ENCODE assay signal across 17 cellular contexts in genomic region chr12:110340706-110341105, GRCh38. TPM values are rescaled to one million over a fixed set of nuclear protein-coding genes. Genes with fewer than 3 reads are reported as not detected.
DNase-seq lines count a peak whose midpoint lies in the region; ATAC-seq and TF ChIP-seq lines count a peak whose summit lies in the region.
"Had no signal": no experiment of that assay in that cellular context is flagged by ENCODE, and none has a peak within 500 bp of the region (broad histone marks: within the 10 kb centered on the region; RNA-seq: fewer than 3 reads in every experiment).

No MANE protein-coding gene starts in this region.

- no peak overlapping the region for H3K14ac ChIP-seq in neuronal stem cell (ENCODE audit: low read length)

- no peak for TF ChIP-seq CTCF in colonic mucosa (IDR thresholded peaks at IDR 0.05)

- no peak for ATAC-seq in HG03159 (IDR thresholded peaks at IDR 0.05; ENCODE audit: unreplicated experiment)
- no peak for ATAC-seq in stimulated activated naive B cell treated with anti-CD40 and anti-IgM and Interleukin-4, amounts not matched to agents 10 μg/mL and 1 μg/mL and 100 μg/mL, for 72 hours (replicated peaks)
- ATAC-seq: Panc1; stimulated activated memory B cell treated with anti-CD40 and anti-IgM and Interleukin-4, amounts not matched to agents 10 μg/mL and 1 μg/mL and 100 μg/mL, for 72 hours had no signal

- H4K8ac ChIP-seq in neuronal stem cell (ENCODE audit: low read depth, low read length), result no peak overlapping the region

- H3K36me3 ChIP-seq in neuronal stem cell (replicated peaks in 1 of 2; ENCODE audit: control insufficient read depth in 2 of 2, insufficient read depth in 2 of 2, low read length in 2 of 2) (peaks cover 69 to 100% of the 10 kb centered on the region in 2 donors), colonic mucosa (peaks cover 64% of the 10 kb centered on the region)

- H3K27ac Mint-ChIP-seq in activated CD4-positive, alpha-beta memory T cell treated with anti-CD3 and anti-CD28 coated beads, Interleukin-2, amount 10 ng/mL, durations not matched to agents 7 days and 5 days, result peak overlapping the region; percentile 38
- H3K27ac Mint-ChIP-seq in activated CD4-positive, alpha-beta memory T cell treated with anti-CD3 and anti-CD28 coated beads for 36 hours, result no peak overlapping the region
- no peak overlapping the region for H3K27ac Mint-ChIP-seq in stimulated activated naive B cell treated with anti-CD40 and anti-IgM and Interleukin-4, amounts not matched to agents 10 μg/mL and 1 μg/mL and 100 μg/mL, for 72 hours
- H3K27ac Mint-ChIP-seq: CD4-positive, CD25-positive, alpha-beta regulatory T cell; stimulated activated memory B cell treated with anti-CD40 and anti-IgM and Interleukin-4, amounts not matched to agents 10 μg/mL and 1 μg/mL and 100 μg/mL, for 72 hours had no signal

- H3K18ac ChIP-seq in neuronal stem cell (ENCODE audit: low read length), result no peak overlapping the region

- H3K9me3 ChIP-seq in neuronal stem cell (replicated peaks in 1 of 2; ENCODE audit: control insufficient read depth in 2 of 2, insufficient read depth in 1 of 2, low read depth in 1 of 2, low read length in 2 of 2) (no peaks in the 10 kb centered on the region), colonic mucosa (no peaks in the 10 kb centered on the region)
- H3K9me3 ChIP-seq: ascending aorta, transverse colon had no signal

- intact Hi-C loops in activated CD4-positive, alpha-beta memory T cell treated with anti-CD3 and anti-CD28 coated beads for 36 hours (cut with micrococcal nuclease), result no loop called here
- intact Hi-C loops in colonic mucosa (cut with DNase I), result no loop called here

- H3K4ac ChIP-seq in neuronal stem cell (ENCODE audit: low read length), result no peak overlapping the region

- H3K9ac ChIP-seq in neuronal stem cell (ENCODE audit: low read depth, low read length, poor library complexity) (peak overlapping the region; percentile 5), colonic mucosa (ENCODE audit: low read depth in 2 of 2, low read length in 2 of 2) (no peak overlapping the region)

- H2AFZ ChIP-seq in neuronal stem cell (ENCODE audit: low read length), result no peak overlapping the region

- H2AK5ac ChIP-seq in neuronal stem cell (ENCODE audit: low read depth, low read length), result no peak overlapping the region

- H3K27me3 ChIP-seq in neuronal stem cell (ENCODE audit: control insufficient read depth in 3 of 3, insufficient read depth in 3 of 3, low read depth in 1 of 3, low read length in 3 of 3) (no peaks in the 10 kb centered on the region), colonic mucosa (no peaks in the 10 kb centered on the region)
- H3K27me3 ChIP-seq: ascending aorta, dorsolateral prefrontal cortex, transverse colon had no signal

- no peak overlapping the region for H3K4me3 ChIP-seq in neuronal stem cell (ENCODE audit: low read length in 2 of 2)
- H3K4me3 ChIP-seq in colonic mucosa, result no peak overlapping the region
- H3K4me3 ChIP-seq: ascending aorta, dorsolateral prefrontal cortex, transverse colon had no signal

- H3K27me3 Mint-ChIP-seq in activated CD4-positive, alpha-beta memory T cell treated with anti-CD3 and anti-CD28 coated beads, Interleukin-2, amount 10 ng/mL, durations not matched to agents 7 days and 5 days, result no peaks in the 10 kb centered on the region
- H3K27me3 Mint-ChIP-seq in activated CD4-positive, alpha-beta memory T cell treated with anti-CD3 and anti-CD28 coated beads for 36 hours, result no peaks in the 10 kb centered on the region
- H3K27me3 Mint-ChIP-seq in stimulated activated naive B cell treated with anti-CD40 and anti-IgM and Interleukin-4, amounts not matched to agents 10 μg/mL and 1 μg/mL and 100 μg/mL, for 72 hours, result no peaks in the 10 kb centered on the region
- H3K27me3 Mint-ChIP-seq: CD4-positive, CD25-positive, alpha-beta regulatory T cell; stimulated activated memory B cell treated with anti-CD40 and anti-IgM and Interleukin-4, amounts not matched to agents 10 μg/mL and 1 μg/mL and 100 μg/mL, for 72 hours had no signal

- H2BK15ac ChIP-seq in neuronal stem cell (ENCODE audit: low read length), result no peak overlapping the region

- no peak overlapping the region for H4K91ac ChIP-seq in neuronal stem cell (ENCODE audit: low read depth, low read length, poor library complexity)

- no peaks in the 10 kb centered on the region for H3K9me3 Mint-ChIP-seq in activated CD4-positive, alpha-beta memory T cell treated with anti-CD3 and anti-CD28 coated beads, Interleukin-2, amount 10 ng/mL, durations not matched to agents 7 days and 5 days
- H3K9me3 Mint-ChIP-seq in activated CD4-positive, alpha-beta memory T cell treated with anti-CD3 and anti-CD28 coated beads for 36 hours, result no peaks in the 10 kb centered on the region
- H3K9me3 Mint-ChIP-seq in stimulated activated naive B cell treated with anti-CD40 and anti-IgM and Interleukin-4, amounts not matched to agents 10 μg/mL and 1 μg/mL and 100 μg/mL, for 72 hours, result no peaks in the 10 kb centered on the region
- H3K9me3 Mint-ChIP-seq: CD4-positive, CD25-positive, alpha-beta regulatory T cell; stimulated activated memory B cell treated with anti-CD40 and anti-IgM and Interleukin-4, amounts not matched to agents 10 μg/mL and 1 μg/mL and 100 μg/mL, for 72 hours had no signal

- no peak for DNase-seq in activated CD4-positive, alpha-beta memory T cell treated with anti-CD3 and anti-CD28 coated beads, Interleukin-2, amount 10 ng/mL, durations not matched to agents 7 days and 5 days
- DNase-seq in activated CD4-positive, alpha-beta memory T cell treated with anti-CD3 and anti-CD28 coated beads for 36 hours, result no peak
- DNase-seq in HPDE6-E6E7 (ENCODE audit: extremely low spot score) (peak; percentile 72), cerebellum (ENCODE audit: low spot score) (peak; percentile 73), neuronal stem cell (ENCODE audit: low spot score) (no peak), colonic mucosa (no peak)
- DNase-seq in stimulated activated naive B cell treated with anti-CD40 and anti-IgM and Interleukin-4, amounts not matched to agents 10 μg/mL and 1 μg/mL and 100 μg/mL, for 72 hours, result no peak
- DNase-seq: CD4-positive, CD25-positive, alpha-beta regulatory T cell; NCI-H69; stimulated activated CD4-positive, alpha-beta T cell treated with anti-CD3 and anti-CD28 coated beads, Interleukin-12 subunit alpha, Interleukin-12 subunit beta, amount 100 ng/mL, for 4 hours; SW 1271; transverse colon had no signal

- peak overlapping the region; percentile 31 for H2BK5ac ChIP-seq in neuronal stem cell (ENCODE audit: low read length)

- CTCF ChIA-PET in activated CD4-positive, alpha-beta memory T cell treated with anti-CD3 and anti-CD28 coated beads, Interleukin-2, amount 10 ng/mL, durations not matched to agents 7 days and 5 days (lab: Charles Lee), result interaction anchor here (0.7 kb wide), 1 partner anchor 1315 kb away, joined by 4 read pairs; no protein-coding TSS in a partner anchor
- CTCF ChIA-PET in activated CD4-positive, alpha-beta memory T cell treated with anti-CD3 and anti-CD28 coated beads for 36 hours (lab: Charles Lee), result interaction anchor here (1.3 kb wide), 1 partner anchor 91 kb away, joined by 8 read pairs; no protein-coding TSS in a partner anchor

- H3K79me1 ChIP-seq in neuronal stem cell (ENCODE audit: low read depth, low read length), result no peaks in the 10 kb centered on the region

- H3K4me2 ChIP-seq in neuronal stem cell (ENCODE audit: insufficient read depth, low read length, poor library complexity, severe bottlenecking), result no peak overlapping the region

- H3K4me1 ChIP-seq in neuronal stem cell (ENCODE audit: control insufficient read depth in 2 of 2, insufficient read depth in 1 of 2, low read depth in 1 of 2, low read length in 2 of 2) (no peaks in the 10 kb centered on the region), colonic mucosa (no peaks in the 10 kb centered on the region)
- H3K4me1 ChIP-seq: ascending aorta had no signal

- no peak overlapping the region for H3K23ac ChIP-seq in neuronal stem cell (ENCODE audit: low read depth, low read length, poor library complexity)

- H3K4me3 Mint-ChIP-seq in activated CD4-positive, alpha-beta memory T cell treated with anti-CD3 and anti-CD28 coated beads, Interleukin-2, amount 10 ng/mL, durations not matched to agents 7 days and 5 days, result no peak overlapping the region
- no peak overlapping the region for H3K4me3 Mint-ChIP-seq in activated CD4-positive, alpha-beta memory T cell treated with anti-CD3 and anti-CD28 coated beads for 36 hours
- H3K4me3 Mint-ChIP-seq in stimulated activated naive B cell treated with anti-CD40 and anti-IgM and Interleukin-4, amounts not matched to agents 10 μg/mL and 1 μg/mL and 100 μg/mL, for 72 hours, result no peak overlapping the region
- H3K4me3 Mint-ChIP-seq: CD4-positive, CD25-positive, alpha-beta regulatory T cell; stimulated activated memory B cell treated with anti-CD40 and anti-IgM and Interleukin-4, amounts not matched to agents 10 μg/mL and 1 μg/mL and 100 μg/mL, for 72 hours had no signal

- peaks cover 86% of the 10 kb centered on the region for H3K36me3 Mint-ChIP-seq in activated CD4-positive, alpha-beta memory T cell treated with anti-CD3 and anti-CD28 coated beads, Interleukin-2, amount 10 ng/mL, durations not matched to agents 7 days and 5 days (ENCODE audit: low read depth)
- H3K36me3 Mint-ChIP-seq in activated CD4-positive, alpha-beta memory T cell treated with anti-CD3 and anti-CD28 coated beads for 36 hours, result peaks cover 71% of the 10 kb centered on the region
- H3K36me3 Mint-ChIP-seq in stimulated activated naive B cell treated with anti-CD40 and anti-IgM and Interleukin-4, amounts not matched to agents 10 μg/mL and 1 μg/mL and 100 μg/mL, for 72 hours, result peaks cover 61 to 73% of the 10 kb centered on the region in 2 donors

- H3K27ac ChIP-seq in neuronal stem cell (replicated peaks; ENCODE audit: low read length) (no peak overlapping the region), colonic mucosa (no peak overlapping the region)
- H3K27ac ChIP-seq: ascending aorta had no signal

- H2BK12ac ChIP-seq in neuronal stem cell (ENCODE audit: low read length), result no peak overlapping the region

- no peak overlapping the region for H2BK120ac ChIP-seq in neuronal stem cell (ENCODE audit: low read depth, low read length)

- POLR2A ChIA-PET in activated CD4-positive, alpha-beta memory T cell treated with anti-CD3 and anti-CD28 coated beads, Interleukin-2, amount 10 ng/mL, durations not matched to agents 7 days and 5 days (lab: Charles Lee), result interaction anchor here (1.2 kb wide), 3 partner anchors 12 to 60 kb away, joined by 3 read pairs; partner anchors contain the start of gene ATP2A2
- POLR2A ChIA-PET in activated CD4-positive, alpha-beta memory T cell treated with anti-CD3 and anti-CD28 coated beads for 36 hours (lab: Charles Lee), result interaction anchor here (0.5 kb wide), 1 partner anchor 92 kb away, joined by 3 read pairs; no protein-coding TSS in a partner anchor

- H3K4me1 Mint-ChIP-seq in activated CD4-positive, alpha-beta memory T cell treated with anti-CD3 and anti-CD28 coated beads, Interleukin-2, amount 10 ng/mL, durations not matched to agents 7 days and 5 days, result no peaks in the 10 kb centered on the region
- no peaks in the 10 kb centered on the region for H3K4me1 Mint-ChIP-seq in activated CD4-positive, alpha-beta memory T cell treated with anti-CD3 and anti-CD28 coated beads for 36 hours (ENCODE audit: low read depth)
- peaks cover 29 to 41% of the 10 kb centered on the region in 2 donors for H3K4me1 Mint-ChIP-seq in stimulated activated naive B cell treated with anti-CD40 and anti-IgM and Interleukin-4, amounts not matched to agents 10 μg/mL and 1 μg/mL and 100 μg/mL, for 72 hours

- no CpG with 5 or more reads among the region's 18 CpGs for WGBS in neuronal stem cell (ENCODE audit: extremely low coverage in 2 of 2, insufficient read length in 2 of 2, insufficient replicate concordance in 1 of 2), 2 donors

RNA-seq across cellular contexts. Expression of gene ATP2A2, which starts 59.7 kb away (rescaled TPM):
- total RNA-seq in activated CD4-positive, alpha-beta memory T cell treated with anti-CD3 and anti-CD28 coated beads, Interleukin-2, amount 10 ng/mL, durations not matched to agents 7 days and 5 days, result 100 to 1,000 TPM; 142 TPM
- total RNA-seq in activated CD4-positive, alpha-beta memory T cell treated with anti-CD3 and anti-CD28 coated beads for 36 hours, result 100 to 1,000 TPM; 144 to 152 TPM
- total RNA-seq in cerebellum (156 TPM), colonic mucosa (100 to 1,000 TPM; 248 to 311 TPM)
- polyA plus RNA-seq in neuronal stem cell (2013, experiment 1 of 2), result 80.3 TPM
- 78.6 TPM for polyA plus RNA-seq in neuronal stem cell (2013, experiment 2 of 2)

Comparison
In these comparisons a context has a peak if more than half of its experiments do, and no peak if none do; other contexts are left out.
1. DNase-seq: peak in HPDE6-E6E7 (single experiment) and cerebellum (single experiment); none in activated CD4-positive, alpha-beta memory T cell treated with anti-CD3 and anti-CD28 coated beads, Interleukin-2, amount 10 ng/mL, durations not matched to agents 7 days and 5 days (single experiment), activated CD4-positive, alpha-beta memory T cell treated with anti-CD3 and anti-CD28 coated beads for 36 hours (single experiment), neuronal stem cell (single experiment), colonic mucosa (single experiment) and stimulated activated naive B cell treated with anti-CD40 and anti-IgM and Interleukin-4, amounts not matched to agents 10 μg/mL and 1 μg/mL and 100 μg/mL, for 72 hours (single experiment).